In genomic region chr15:38554354-38554753, GRCh38 we compare ENCODE assay signal across 10 cellular contexts. TPM values are rescaled to one million over a fixed set of nuclear protein-coding genes. Genes with fewer than 3 reads are reported as not detected.
DNase-seq lines count a peak whose midpoint lies in the region; ATAC-seq and TF ChIP-seq lines count a peak whose summit lies in the region.
"Had no signal": no experiment of that assay in that cellular context is flagged by ENCODE, and none has a peak within 500 bp of the region (broad histone marks: within the 10 kb centered on the region; RNA-seq: fewer than 3 reads in every experiment).

No MANE protein-coding gene starts in this region.

- H3K4me3 ChIP-seq in tibial nerve (no peak overlapping the region), ascending aorta (no peak overlapping the region)
- H3K4me3 ChIP-seq: thyroid gland had no signal

- peaks cover 67% of the 10 kb centered on the region for H3K36me3 Mint-ChIP-seq in activated B cell treated with CpG ODN at 0.5 μM for 24 hours (ENCODE audit: low read depth)
- H3K36me3 Mint-ChIP-seq in naive thymus-derived CD8-positive, alpha-beta T cell = peaks cover 3 to 81% (median 24%) of the 10 kb centered on the region in 3 donors

- no peak overlapping the region for H3K4me3 Mint-ChIP-seq in activated B cell treated with CpG ODN at 0.5 μM for 24 hours
- H3K4me3 Mint-ChIP-seq in naive thymus-derived CD8-positive, alpha-beta T cell = peak overlapping the region in 9 of 10 donors; percentile 22 to 95 (median 59)

- no peaks in the 10 kb centered on the region for H3K36me3 ChIP-seq in tibial nerve
- no peaks in the 10 kb centered on the region for H3K36me3 ChIP-seq in ascending aorta
- H3K36me3 ChIP-seq: thyroid gland had no signal

- intact Hi-C loops in activated B cell treated with CpG ODN at 0.5 μM for 24 hours (cut with micrococcal nuclease) = no loop called here
- intact Hi-C loops in ascending aorta (cut with DNase I) = no loop called here

- DNase-seq in activated B cell treated with CpG ODN at 0.5 μM for 24 hours = no peak
- peak in 2 of 10 donors; percentile 23 to 34 for DNase-seq in naive thymus-derived CD8-positive, alpha-beta T cell
- no peak for DNase-seq in NCI-H748 treated with DMSO at 0.1 percent for 48 hours (lab: John Stamatoyannopoulos, UW)
- no peak for DNase-seq in tibial nerve (ENCODE audit: low spot score in 2 of 2)
- DNase-seq in ascending aorta (ENCODE audit: low spot score in 2 of 2) = no peak
- DNase-seq: right cardiac atrium, thyroid gland had no signal

- 58 to 60% methylated on average over 4 of the region's 4 CpGs for WGBS in tibial nerve, 2 donors

- H3K4me1 Mint-ChIP-seq in activated B cell treated with CpG ODN at 0.5 μM for 24 hours = peaks cover 69% of the 10 kb centered on the region
- peaks cover 57 to 93% (median 91%) of the 10 kb centered on the region in 4 donors for H3K4me1 Mint-ChIP-seq in naive thymus-derived CD8-positive, alpha-beta T cell

- no peak for TF ChIP-seq EP300 in tibial nerve (IDR thresholded peaks at IDR 0.05)

- TF ChIP-seq POLR2A in tibial nerve (IDR thresholded peaks at IDR 0.05) = no peak

- H3K27ac ChIP-seq in tibial nerve = no peak overlapping the region
- H3K27ac ChIP-seq in ascending aorta = no peak overlapping the region
- H3K27ac ChIP-seq: thyroid gland had no signal

- H3K9me3 ChIP-seq in tibial nerve (no peaks in the 10 kb centered on the region), ascending aorta (no peaks in the 10 kb centered on the region)
- H3K9me3 ChIP-seq: thyroid gland had no signal

- H3K4me1 ChIP-seq in tibial nerve (no peaks in the 10 kb centered on the region), ascending aorta (no peaks in the 10 kb centered on the region)
- H3K4me1 ChIP-seq: thyroid gland had no signal

- no peaks in the 10 kb centered on the region for H3K9me3 Mint-ChIP-seq in activated B cell treated with CpG ODN at 0.5 μM for 24 hours
- no peaks in the 10 kb centered on the region for H3K9me3 Mint-ChIP-seq in naive thymus-derived CD8-positive, alpha-beta T cell

- no peak overlapping the region for H3K27ac Mint-ChIP-seq in activated B cell treated with CpG ODN at 0.5 μM for 24 hours
- H3K27ac Mint-ChIP-seq in naive thymus-derived CD8-positive, alpha-beta T cell = peak overlapping the region; percentile 83 to 98 (median 91)

- POLR2A ChIA-PET in activated B cell treated with CpG ODN at 0.5 μM for 24 hours (lab: Charles Lee) = no interaction called here
- POLR2A ChIA-PET in naive thymus-derived CD8-positive, alpha-beta T cell (lab: Charles Lee) = interaction anchor here (0.7 to 2.4 kb wide), 5 partner anchors 10 to 129 kb away, joined by 3 to 9 read pairs (median 3); partner anchors contain the start of gene RASGRP1

- TF ChIP-seq CTCF in activated B cell treated with CpG ODN at 0.5 μM for 24 hours (IDR thresholded peaks at IDR 0.05) (no peak), tibial nerve (IDR thresholded peaks at IDR 0.05) (no peak), ascending aorta (IDR thresholded peaks at IDR 0.05) (no peak)

- CTCF ChIA-PET in activated B cell treated with CpG ODN at 0.5 μM for 24 hours (lab: Charles Lee) = interaction anchor here (0.7 to 2.0 kb wide), 4 partner anchors 10 to 136 kb away, joined by 3 to 6 read pairs (median 4); no protein-coding TSS in a partner anchor

- ATAC-seq in GM18511 (IDR thresholded peaks at IDR 0.05; ENCODE audit: unreplicated experiment) = peak; percentile 77
- ATAC-seq in HG02571 (IDR thresholded peaks at IDR 0.05; ENCODE audit: unreplicated experiment) = peak; percentile 74
- peak; percentile 92 for ATAC-seq in activated B cell treated with CpG ODN at 0.5 μM for 24 hours (ENCODE audit: low read depth)
- ATAC-seq in naive thymus-derived CD8-positive, alpha-beta T cell = peak; percentile 62 to 85
- ATAC-seq in GM19324 (IDR thresholded peaks at IDR 0.05; ENCODE audit: low FRiP score, unreplicated experiment) = no peak
- ATAC-seq: right cardiac atrium had no signal

- H3K27me3 Mint-ChIP-seq in activated B cell treated with CpG ODN at 0.5 μM for 24 hours = no peaks in the 10 kb centered on the region
- no peaks in the 10 kb centered on the region for H3K27me3 Mint-ChIP-seq in naive thymus-derived CD8-positive, alpha-beta T cell

- H3K27me3 ChIP-seq in tibial nerve (no peaks in the 10 kb centered on the region), ascending aorta (no peaks in the 10 kb centered on the region)

RNA-seq across cellular contexts. Expression of gene RASGRP1, which starts 10.3 kb away (rescaled TPM):
- total RNA-seq in activated B cell treated with CpG ODN at 0.5 μM for 24 hours = 37.7 and 39.2 TPM in 2 replicates
- 10 to 100 TPM; 83.7 to 88.5 TPM for total RNA-seq in naive thymus-derived CD8-positive, alpha-beta T cell
- 10 to 100 TPM; 52.3 to 90.5 (median 73.4) TPM for polyA plus RNA-seq in naive thymus-derived CD8-positive, alpha-beta T cell
- 1 to 10 TPM in 2 of 4 donors, under 1 TPM in 2; 0.22 to 2.1 (median 1.3) TPM for total RNA-seq in tibial nerve
- not detected for total RNA-seq in ascending aorta

Comparison
In these comparisons a context has a peak if more than half of its experiments do, and no peak if none do; other contexts are left out.
1. RNA of gene RASGRP1, which starts 10.3 kb away (total RNA-seq): 83.7 to 88.5 TPM in naive thymus-derived CD8-positive, alpha-beta T cell and 37.7 to 39.2 TPM in activated B cell treated with CpG ODN at 0.5 μM for 24 hours; 0.22 to 2.1 TPM in tibial nerve and not detected in ascending aorta (single experiment); every median in the first group is over 10 times any median in the second.